Comparison of ENCODE assay signal across 15 cellular contexts in the genomic region with DNA sequence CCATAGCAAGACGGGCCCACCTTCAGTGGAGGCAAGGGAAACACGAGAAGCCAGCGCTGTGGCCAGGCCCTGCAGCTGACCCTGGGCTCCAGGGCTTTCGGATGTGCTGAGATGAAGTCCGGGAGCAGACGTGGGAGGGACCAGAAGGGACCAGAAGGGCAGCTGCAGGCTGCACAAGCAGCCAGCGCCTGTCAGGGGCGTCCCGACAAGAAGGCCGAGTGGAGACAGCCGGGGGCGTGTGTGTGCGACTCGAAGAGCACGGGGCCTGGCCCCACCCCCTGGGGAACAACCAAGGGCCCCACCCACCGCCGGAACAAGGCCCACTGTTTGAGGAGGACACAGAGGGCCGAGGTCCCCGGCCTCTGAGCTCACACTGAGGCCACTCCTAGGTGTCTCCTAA.
"Had no signal": no experiment of that assay in that cellular context is flagged by ENCODE, and none has a peak within 500 bp of the region (broad histone marks: within the 10 kb centered on the region; RNA-seq: fewer than 3 reads in every experiment).

No MANE protein-coding gene starts in this region.

- H3K27me3 Mint-ChIP-seq: activated naive CD8-positive, alpha-beta T cell; naive B cell; T-cell had no signal

- DNase-seq: activated CD4-positive, alpha-beta T cell treated with anti-CD3 and anti-CD28 coated beads for 4 hours; activated CD8-positive, alpha-beta memory T cell treated with anti-CD3 and anti-CD28 coated beads for 24 hours; anterior cingulate cortex; dorsolateral prefrontal cortex; esophagus squamous epithelium; foreskin fibroblast; head of caudate nucleus; midbrain; naive B cell; retina; stimulated activated CD4-positive, alpha-beta T cell treated with anti-CD3 and anti-CD28 coated beads, Interleukin-1b, Interleukin-23, amount 100 ng/mL, for 48 hours; stimulated activated naive CD4-positive, alpha-beta T cell treated with Interleukin-2 at 50 U/mL for 16 hours; T-cell had no signal

- H3K9me3 Mint-ChIP-seq: activated T-helper 2 cell treated with anti-CD3 and anti-CD28 coated beads, Interferon-gamma antibody, Interleukin-2, Interleukin-4, amounts not matched to agents 10 μg/mL and 5 μg/mL and 100 μg/mL, durations not matched to agents 14 hours and 24 hours and 36 hours; naive B cell; T-cell had no signal

- H3K4me1 Mint-ChIP-seq: T-cell had no signal

- H3K4me3 Mint-ChIP-seq: activated naive CD8-positive, alpha-beta T cell; T-cell had no signal

- H3K27ac Mint-ChIP-seq: T-cell had no signal

- ATAC-seq: T-cell had no signal
